23 cellular contexts compared by ENCODE assay signal in the genomic region with DNA sequence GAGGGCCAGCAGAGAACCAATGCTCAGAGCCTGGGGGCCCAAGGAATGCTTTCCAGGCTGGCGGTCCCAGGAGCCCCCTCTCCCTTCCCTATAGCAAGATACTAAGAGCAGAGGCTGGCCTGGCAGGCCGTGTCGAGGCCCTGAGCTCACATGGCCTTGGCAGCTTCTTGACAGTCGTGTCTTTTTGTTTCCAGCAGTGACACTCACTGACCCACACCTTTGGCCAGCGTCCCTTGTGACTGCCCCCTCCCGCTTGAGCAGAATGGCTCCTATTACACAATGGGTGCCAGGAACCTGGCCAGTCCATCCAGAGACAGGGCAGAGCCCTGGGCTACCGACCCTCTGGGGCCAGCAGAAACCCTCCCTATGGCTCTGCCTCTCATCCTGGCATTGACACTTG. TPM values are rescaled to one million over a fixed set of nuclear protein-coding genes. Genes with fewer than 3 reads are reported as not detected.
A peak's percentile ranks its signal among the peaks of the same experiment; 100 is the strongest.
DNase-seq lines count a peak whose midpoint lies in the region; ATAC-seq, FAIRE-seq and TF ChIP-seq lines count a peak whose summit lies in the region.
"Had no signal": no experiment of that assay in that cellular context is flagged by ENCODE, and none has a peak within 500 bp of the region (broad histone marks: within the 10 kb centered on the region; RNA-seq: fewer than 3 reads in every experiment).

No MANE protein-coding gene starts in this region.

- H3K4me1 Mint-ChIP-seq in neural crest cell: peaks cover 26% of the 10 kb centered on the region

- peak; percentile 64 to 93 (median 88) for DNase-seq in adrenal gland
- DNase-seq in left ventricle myocardium superior: peak; percentile 59
- no peak for DNase-seq in neural crest cell (ENCODE audit: low read depth, low spot score)
- DNase-seq in GM12891 (ENCODE audit: insufficient read length, low spot score): no peak
- no peak for DNase-seq in DMS153 treated with DMSO at 0.1 percent for 48 hours (lab: John Stamatoyannopoulos, UW; ENCODE audit: unreplicated experiment)
- DNase-seq in D721Med (ENCODE audit: insufficient read length, low spot score): no peak
- DNase-seq: ACHN; AML-193; CD4-positive, CD25-positive, alpha-beta regulatory T cell; DMS53; HFFc6; MV-4-11; NCI-H1417 treated with DMSO at 0.1 percent for 48 hours; NCI-H2029; NCI-H2171; NCI-H446; NK-92 treated with Interleukin-12 subunit alpha and Interleukin-12 subunit beta, amount 100 ng/mL, for 24 hours had no signal

- H3K27me3 Mint-ChIP-seq in neural crest cell (ENCODE audit: low read depth): peaks cover 9% of the 10 kb centered on the region

- peak; percentile 42 for ATAC-seq in left ventricle myocardium superior
- ATAC-seq: K562 had no signal

- TF ChIP-seq CTCF in C4-2B (conservative IDR thresholded peaks at IDR 0.05) (no peak), adrenal gland (IDR thresholded peaks at IDR 0.05) (no peak), neural crest cell (conservative IDR thresholded peaks at IDR 0.05) (no peak), D721Med (IDR thresholded peaks at IDR 0.05; ENCODE audit: insufficient read depth, missing control alignments) (no peak)

- no peak for TF ChIP-seq POLR2A in adrenal gland (IDR thresholded peaks at IDR 0.05)
- TF ChIP-seq POLR2A in GM12891 (IDR thresholded peaks at IDR 0.05; ENCODE audit: low read depth, low read length): no peak

- WGBS in adrenal gland, 4 donors: 47 to 58% (median 49%) methylated on average over 6 to 7 of the region's 7 CpGs

- peaks cover 4% of the 10 kb centered on the region for H3K36me3 Mint-ChIP-seq in neural crest cell (ENCODE audit: low read depth)
- H3K36me3 Mint-ChIP-seq: CD4-positive, CD25-positive, alpha-beta regulatory T cell had no signal

- intact Hi-C loops in adrenal gland (cut with DNase I): loop anchor here in 1 of 2 donors (10.0 kb wide), 1 partner anchor 170 kb away; no protein-coding TSS in a partner anchor
- intact Hi-C loops in left ventricle myocardium superior (cut with micrococcal nuclease): no loop called here

- peaks cover 24 to 52% of the 10 kb centered on the region in 2 donors for H3K4me1 ChIP-seq in adrenal gland (replicated peaks in 1 of 2)

- H3K36me3 ChIP-seq in adrenal gland (replicated peaks in 1 of 2): no peaks in the 10 kb centered on the region
- H3K36me3 ChIP-seq: SJSA1 had no signal

- H3K4me3 ChIP-seq in adrenal gland: no peak overlapping the region
- H3K4me3 ChIP-seq: K562, SJSA1 had no signal

- peaks cover 2% of the 10 kb centered on the region for H3K27me3 ChIP-seq in adrenal gland
- H3K27me3 ChIP-seq: SJSA1 had no signal

- no peak overlapping the region for H3K27ac Mint-ChIP-seq in neural crest cell (ENCODE audit: unreplicated experiment)
- H3K27ac Mint-ChIP-seq: CD4-positive, CD25-positive, alpha-beta regulatory T cell; HFFc6 had no signal

- peak overlapping the region; percentile 7 for H3K4me3 Mint-ChIP-seq in neural crest cell
- H3K4me3 Mint-ChIP-seq: CD4-positive, CD25-positive, alpha-beta regulatory T cell; HFFc6 had no signal

- H3K27ac ChIP-seq in C4-2B (peak overlapping the region; percentile 12), adrenal gland (peak overlapping the region in 3 of 5 donors; percentile 30 to 58 (median 55))
- H3K27ac ChIP-seq: SJSA1 had no signal

- peaks cover 0 to 3% (median 0%) of the 10 kb centered on the region in 3 donors for H3K9me3 ChIP-seq in adrenal gland (replicated peaks in 1 of 3)
- H3K9me3 ChIP-seq: Caco-2 had no signal

- no peak for FAIRE-seq in GM12891 (lab: Jason Lieb, UNC)
- FAIRE-seq in D721Med (lab: Jason Lieb, UNC): no peak
- FAIRE-seq: GM19239, H54, K562 had no signal

- peaks cover 5% of the 10 kb centered on the region for H3K9me3 Mint-ChIP-seq in neural crest cell

TF ChIP-seq in GM12891, 5 proteins besides CTCF, POLR2A, EP300 and RAD21:
- TF ChIP-seq PAX5 (IDR thresholded peaks at IDR 0.05; ENCODE audit: insufficient read depth, low read length, severe bottlenecking): no peak
- no peak for TF ChIP-seq POLR2AphosphoS5 (IDR thresholded peaks at IDR 0.05; ENCODE audit: low read depth, low read length)
- no peak for TF ChIP-seq SPI1 (IDR thresholded peaks at IDR 0.05; ENCODE audit: low read depth, low read length)
- no peak for TF ChIP-seq POU2F2 (IDR thresholded peaks at IDR 0.05; ENCODE audit: low read depth, low read length)
- TF ChIP-seq TAF1 (IDR thresholded peaks at IDR 0.05; ENCODE audit: low read depth, low read length): no peak

RNA-seq across cellular contexts. Expression of a gene that starts 6.4 kb away (rescaled TPM):
- 100 to 1,000 TPM in 4 of 8 donors, 10 to 100 TPM in 4; 74.3 to 149 (median 103) TPM for total RNA-seq in adrenal gland
- polyA plus RNA-seq in adrenal gland: 10 to 100 TPM; 12.1 to 42.9 (median 29.5) TPM
- total RNA-seq in left ventricle myocardium superior: 162 TPM
- total RNA-seq in neural crest cell: 344 and 350 TPM in 2 replicates
- 8.9 TPM for polyA plus RNA-seq in GM12891 (2012; ENCODE audit: low read depth, missing spikeins)

RNA-seq across cellular contexts. Expression of a gene that starts 40.6 kb away (rescaled TPM):
- total RNA-seq in adrenal gland (10 to 100 TPM; 10.9 to 41.3 (median 22.7) TPM), left ventricle myocardium superior (10.9 TPM), neural crest cell (24.7 and 26.6 TPM in 2 replicates)
- polyA plus RNA-seq in adrenal gland: 10 to 100 TPM; 23.0 to 52.5 (median 38.4) TPM
- polyA plus RNA-seq in GM12891 (2012; ENCODE audit: low read depth, missing spikeins): 9.9 TPM

Comparison
In these comparisons a context has a peak if more than half of its experiments do, and no peak if none do; other contexts are left out.
1. DNase-seq: peak in adrenal gland (7 of 7) and left ventricle myocardium superior (single experiment); none in neural crest cell (single experiment), GM12891 (single experiment), DMS153 treated with DMSO at 0.1 percent for 48 hours (single experiment) and D721Med (single experiment).